ENCODE assay signal across 25 cellular contexts in genomic region chr2:225171350-225171749, GRCh38.
DNase-seq lines count a peak whose midpoint lies in the region; TF ChIP-seq lines count a peak whose summit lies in the region.
"Had no signal": no experiment of that assay in that cellular context is flagged by ENCODE, and none has a peak within 500 bp of the region (broad histone marks: within the 10 kb centered on the region; RNA-seq: fewer than 3 reads in every experiment).

No MANE protein-coding gene starts in this region.

- H3K4me1 ChIP-seq in HEK293 (ENCODE audit: control insufficient read depth, insufficient read depth, low read length) = no peaks in the 10 kb centered on the region
- H3K4me1 ChIP-seq: Peyer's patch, transverse colon had no signal

- H3K4me3 ChIP-seq in HEK293 (ENCODE audit: low read depth, low read length) (no peak overlapping the region), foreskin fibroblast (ENCODE audit: low read depth in 1 of 2, low read length in 2 of 2) (no peak overlapping the region)
- H3K4me3 ChIP-seq: Peyer's patch, SK-N-MC, transverse colon had no signal

- POLR2A ChIA-PET in HEK293 (lab: Yijun Ruan, JAX) = no interaction called here

- no peak overlapping the region for H3K27ac ChIP-seq in HEK293 (ENCODE audit: extremely low read depth, low read depth, low read length)
- H3K27ac ChIP-seq: Peyer's patch, SK-N-MC, transverse colon had no signal

- H3K9me3 ChIP-seq in HEK293 (ENCODE audit: control insufficient read depth, insufficient read depth, low read depth, low read length) = no peaks in the 10 kb centered on the region
- H3K9me3 ChIP-seq: BE2C, Peyer's patch, transverse colon had no signal

- peak; percentile 10 for DNase-seq in NAMALWA (ENCODE audit: low spot score)
- DNase-seq in RPMI7951 (ENCODE audit: low read depth) = peak; percentile 32
- peak; percentile 67 for DNase-seq in medulla oblongata (ENCODE audit: extremely low spot score)
- DNase-seq in NCI-H187 (lab: John Stamatoyannopoulos, UW) = no peak
- no peak for DNase-seq in foreskin fibroblast
- no peak for DNase-seq in COLO829 (ENCODE audit: low spot score)
- DNase-seq in islet precursor cell = no peak
- DNase-seq: activated B cell treated with CpG ODN at 0.5 μM for 24 hours; activated CD4-positive, alpha-beta memory T cell treated with anti-CD3 and anti-CD28 coated beads for 36 hours; activated gamma-delta T cell treated with Interleukin-2 at 50 U/mL for 16 hours; BE2C; COR-L47; DND-41; glutamatergic neuron; kidney glomerular epithelial cell; natural killer cell; NCI-H1436; NCI-H2171 treated with DMSO at 0.1 percent for 48 hours; NCI-H774; Peyer's patch; right cardiac atrium; stimulated activated naive CD8-positive, alpha-beta T cell treated with anti-CD3 and anti-CD28 coated beads, Interleukin-15, amount 100 ng/mL, for 72 hours; transverse colon had no signal

- no peaks in the 10 kb centered on the region for H3K36me3 ChIP-seq in HEK293 (ENCODE audit: control insufficient read depth in 2 of 2, insufficient read depth in 1 of 2, low read length in 2 of 2)
- H3K36me3 ChIP-seq: BE2C, Peyer's patch, transverse colon had no signal

- CTCF ChIA-PET in HEK293 (lab: Yijun Ruan, JAX) = no interaction called here

- TF ChIP-seq CTCF in HEK293 (tag by site-specific recombination; IDR thresholded peaks at IDR 0.05) = no peak
- no peak for TF ChIP-seq CTCF in foreskin fibroblast (IDR thresholded peaks at IDR 0.05; ENCODE audit: low read depth, low read length)

TF ChIP-seq in HEK293, 187 proteins besides CTCF, POLR2A, EP300 and RAD21:
- peak; percentile 61; the same call in 1 of the 2 replicates for TF ChIP-seq ZBTB17 (tag by site-specific recombination; IDR thresholded peaks at IDR 0.05)
- no peak for TF ChIP-seq MZF1 (tag by site-specific recombination; IDR thresholded peaks at IDR 0.05; ENCODE audit: borderline replicate concordance)

Comparison
In these comparisons a context has a peak if more than half of its experiments do, and no peak if none do; other contexts are left out.
1. DNase-seq: peak in NAMALWA (single experiment), RPMI7951 (single experiment) and medulla oblongata (single experiment); none in NCI-H187 (0 of 2), foreskin fibroblast (0 of 2), COLO829 (single experiment) and islet precursor cell (single experiment).